Comparison of ENCODE assay signal across 2 cellular contexts in genomic region chr1:1419812-1420653, GRCh38.
TF ChIP-seq lines count a peak whose summit lies in the region.

No MANE protein-coding gene starts in this region.

TF ChIP-seq in SK-N-SH, 30 proteins besides CTCF, POLR2A, EP300 and RAD21 (continued from another document):
- TF ChIP-seq MAX (IDR thresholded peaks at IDR 0.05; ENCODE audit: low read depth): no peak
- no peak for TF ChIP-seq FOSL2 (IDR thresholded peaks at IDR 0.05; ENCODE audit: borderline replicate concordance, low read depth)
- no peak for TF ChIP-seq REST (IDR thresholded peaks at IDR 0.05; ENCODE audit: low read depth, low read length)
- no peak for TF ChIP-seq ZBTB33 (IDR thresholded peaks at IDR 0.05; ENCODE audit: borderline replicate concordance, low read depth)
- no peak for TF ChIP-seq FOXM1 (IDR thresholded peaks at IDR 0.05; ENCODE audit: low read depth)

TF ChIP-seq in SK-N-SH treated with all-trans-retinoic acid at 6 μM for 48 hours, 23 proteins besides CTCF, POLR2A, EP300 and RAD21 (continued from another document):
- no peak for TF ChIP-seq CREB5 (CRISPR knock-in tag; IDR thresholded peaks at IDR 0.05; ENCODE audit: low read depth)
- no peak for TF ChIP-seq PPARA (CRISPR knock-in tag; IDR thresholded peaks at IDR 0.05; ENCODE audit: borderline replicate concordance)
- TF ChIP-seq ARNTL (CRISPR knock-in tag; IDR thresholded peaks at IDR 0.05; ENCODE audit: borderline replicate concordance, low read depth): no peak
- no peak for TF ChIP-seq POU6F1 (CRISPR knock-in tag; IDR thresholded peaks at IDR 0.05; ENCODE audit: borderline replicate concordance, low read depth)
- no peak for TF ChIP-seq TOX (CRISPR knock-in tag; IDR thresholded peaks at IDR 0.05; ENCODE audit: borderline replicate concordance)
- TF ChIP-seq CSDC2 (CRISPR knock-in tag; IDR thresholded peaks at IDR 0.05): no peak
- TF ChIP-seq PATZ1 (CRISPR knock-in tag; IDR thresholded peaks at IDR 0.05; ENCODE audit: borderline replicate concordance): no peak
- TF ChIP-seq ZNF8 (CRISPR knock-in tag; IDR thresholded peaks at IDR 0.05): no peak
- no peak for TF ChIP-seq ISL1 (CRISPR knock-in tag; IDR thresholded peaks at IDR 0.05)
- TF ChIP-seq ZFP3 (CRISPR knock-in tag; IDR thresholded peaks at IDR 0.05): no peak
- TF ChIP-seq TCF4 (CRISPR knock-in tag; IDR thresholded peaks at IDR 0.05; ENCODE audit: borderline replicate concordance): no peak
- no peak for TF ChIP-seq ZC3H10 (CRISPR knock-in tag; IDR thresholded peaks at IDR 0.05)
- TF ChIP-seq CSRNP3 (CRISPR knock-in tag; IDR thresholded peaks at IDR 0.05): no peak
- no peak for TF ChIP-seq RARB (CRISPR knock-in tag; IDR thresholded peaks at IDR 0.05)
- TF ChIP-seq GLIS3 (CRISPR knock-in tag; IDR thresholded peaks at IDR 0.05): no peak
